ENCODE assay signal across 1 cellular context in genomic region chr1:29868944-29869343, GRCh38.
A peak's percentile ranks its signal among the peaks of the same experiment; 100 is the strongest.
TF ChIP-seq lines count a peak whose summit lies in the region.

No MANE protein-coding gene starts in this region.

TF ChIP-seq in K562, 482 proteins besides CTCF, POLR2A, EP300 and RAD21 (continued from another document):
- TF ChIP-seq PBX2 (CRISPR knock-in tag; IDR thresholded peaks at IDR 0.05; ENCODE audit: low read depth) (no peak), PBX2 (tag; conservative IDR thresholded peaks at IDR 0.05; ENCODE audit: low read depth) (peak; percentile 81)
